8 cellular contexts compared by ENCODE assay signal in the genomic region with DNA sequence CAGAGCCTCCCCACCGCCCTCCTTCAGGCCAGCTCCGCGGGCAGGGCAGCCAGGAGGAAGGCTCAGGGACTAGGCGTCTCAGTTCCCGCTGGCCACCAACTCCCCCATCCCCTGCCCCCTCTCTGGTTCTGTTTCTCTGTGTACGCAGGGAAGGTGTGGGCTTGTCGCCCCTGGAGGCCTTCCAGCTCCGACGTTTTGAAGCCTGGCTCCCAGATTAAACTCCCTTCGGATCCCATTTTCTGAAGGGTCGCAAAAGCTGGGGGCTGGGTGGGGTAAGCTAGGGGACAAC. TPM values are rescaled to one million over a fixed set of nuclear protein-coding genes. Genes with fewer than 3 reads are reported as not detected.
DNase-seq lines count a peak whose midpoint lies in the region; ATAC-seq, FAIRE-seq and TF ChIP-seq lines count a peak whose summit lies in the region.

No MANE protein-coding gene starts in this region.

- TF ChIP-seq CTCF in K562 (IDR thresholded peaks at IDR 0.05 in 2 of 3, conservative IDR thresholded peaks at IDR 0.05 in 1 of 3; ENCODE audit: insufficient read depth in 2 of 3, low read depth in 1 of 3, low read length in 3 of 3), result no peak

- no peak for FAIRE-seq in K562 (lab: Jason Lieb, UNC)

- H3K36me3 ChIP-seq in K562 (ENCODE audit: control insufficient read depth, insufficient read depth, low read length), result peaks cover 4% of the 10 kb centered on the region; the same call in 1 of the 3 replicates

- H3K4me3 ChIP-seq in K562, result peak overlapping the region; percentile 97

- H3K4me1 ChIP-seq in K562 (replicated peaks in 1 of 2; ENCODE audit: control insufficient read depth in 2 of 2, insufficient read depth in 2 of 2, low read length in 2 of 2), result peaks cover 10 to 30% of the 10 kb centered on the region in 2 experiments

- 0% methylated on average over 9 of the region's 11 CpGs for WGBS in K562 (ENCODE audit: insufficient coverage, low coverage, missing lambda C conversion rate)

- H3K79me2 ChIP-seq in K562 (ENCODE audit: control insufficient read depth, insufficient read depth, low read length), result peaks cover 29% of the 10 kb centered on the region

- H3K27me3 ChIP-seq in K562 (ENCODE audit: control insufficient read depth in 2 of 2, insufficient read depth in 2 of 2, low read length in 2 of 2), result no peaks in the 10 kb centered on the region

- no peak for TF ChIP-seq POLR2A in K562 (conservative IDR thresholded peaks at IDR 0.05)

- H3K9me3 ChIP-seq in K562 (replicated peaks; ENCODE audit: control insufficient read depth, insufficient read depth, low read depth, low read length), result no peaks in the 10 kb centered on the region

- no peaks in the 10 kb centered on the region; the same call in 1 of the 2 replicates for H4K20me1 ChIP-seq in K562 (replicated peaks; ENCODE audit: control insufficient read depth, insufficient read depth, low read length)

- no peak for TF ChIP-seq RAD21 in K562 (CRISPR knock-in tag; conservative IDR thresholded peaks at IDR 0.05 in 1 of 2, IDR thresholded peaks at IDR 0.05 in 1 of 2)

- TSS peak; percentile 66 for BruUV-seq in K562 (replicated peaks; lab: Mats Ljungman, UMichigan)

- no peak for TF ChIP-seq EP300 in K562 (IDR thresholded peaks at IDR 0.05; ENCODE audit: low read length)

- peak overlapping the region; percentile 80 to 96 for H3K9ac ChIP-seq in K562 (ENCODE audit: insufficient read depth in 1 of 2, low read depth in 2 of 2, low read length in 2 of 2)

- intact Hi-C loops in K562 (cut with micrococcal nuclease), result no loop called here
- intact Hi-C loops in left colon (cut with DNase I, micrococcal nuclease), result no loop called here

- CTCF ChIA-PET in K562 (lab: Yijun Ruan, JAX; ENCODE audit: low intra/inter-chr PET ratio), result no interaction called here

- peak; percentile 25 for ATAC-seq in GM19351 (IDR thresholded peaks at IDR 0.05; ENCODE audit: unreplicated experiment)
- ATAC-seq in HG03460 (IDR thresholded peaks at IDR 0.05; ENCODE audit: unreplicated experiment), result peak; percentile 21
- ATAC-seq in K562, result peak; percentile 70
- peak; percentile 57 for ATAC-seq in left colon
- ATAC-seq in GM18858 (IDR thresholded peaks at IDR 0.05; ENCODE audit: unreplicated experiment), result no peak

- H3K27ac ChIP-seq in K562 (ENCODE audit: extremely low read depth, low read depth, low read length) (peak overlapping the region; percentile 79), temporal lobe (ENCODE audit: low read depth, low read length) (peak overlapping the region; percentile 29)

- in situ Hi-C loops in K562 (cut with MboI), result no loop called here

- peak overlapping the region; percentile 97 for H3K4me2 ChIP-seq in K562 (ENCODE audit: insufficient read depth, low read length)

- peak; percentile 31 for DNase-seq in AG08396 (ENCODE audit: low spot score)
- DNase-seq in K562 (ENCODE audit: extremely low read depth in 1 of 4, low spot score in 3 of 4), result peak in 2 of 4 experiments; percentile 39 to 47
- no peak for DNase-seq in left colon
- DNase-seq in NAMALWA (ENCODE audit: low spot score), result no peak

- POLR2A ChIA-PET in K562 (lab: Yijun Ruan, JAX), result interaction anchor here (0.6 to 7.0 kb wide), 6 partner anchors 10 to 105 kb away, joined by 3 to 56 read pairs (median 3); partner anchors contain the start of gene G3BP1

- H3K9me1 ChIP-seq in K562 (ENCODE audit: control insufficient read depth, insufficient read depth, low read length), result no peaks in the 10 kb centered on the region

- peak overlapping the region; percentile 82 for H2AFZ ChIP-seq in K562 (ENCODE audit: low read depth, low read length)

TF ChIP-seq in K562, 482 proteins besides CTCF, POLR2A, EP300 and RAD21:
- TF ChIP-seq MAFF (IDR thresholded peaks at IDR 0.05; ENCODE audit: low read length), result no peak
- TF ChIP-seq NBN (IDR thresholded peaks at IDR 0.05; ENCODE audit: low read depth), result no peak
- TF ChIP-seq ZBTB7A (IDR thresholded peaks at IDR 0.05; ENCODE audit: borderline replicate concordance, control insufficient read depth, low read depth, low read length), result 0 out of 2 replicates have a peak, but pooled peaks have one; percentile 5
- peak in 1 of 2 experiments; percentile 22; a peak in 1 of 4 replicates for TF ChIP-seq CSDE1 (IDR thresholded peaks at IDR 0.05)
- peak; percentile 53; the same call in 1 of the 2 replicates for TF ChIP-seq NKRF (IDR thresholded peaks at IDR 0.05; ENCODE audit: borderline replicate concordance)
- peak; percentile 8 for TF ChIP-seq CHD1 (IDR thresholded peaks at IDR 0.05; ENCODE audit: low read length)

RNA-seq across cellular contexts. Expression of gene ATOX1, which starts 0.3 kb away (rescaled TPM):
- total RNA-seq in K562 (2011; cell fraction: chromatin; rRNA removed; ENCODE audit: low replicate concordance), result 31.3 and 35.6 TPM in 2 replicates
- 32.5 and 42.5 TPM in 2 replicates for total RNA-seq in K562 (2011; cell fraction: nucleolus; rRNA removed)
- total RNA-seq in K562 (2011; cell fraction: nucleoplasm; rRNA removed), result 43.0 and 57.0 TPM in 2 replicates
- 66.2 and 70.3 TPM in 2 replicates for total RNA-seq in K562 (2014; rRNA removed)
- total RNA-seq in K562 (2014; rRNA removed; fragmentation: Illumina TruSeq; extraction: Trizol), result 59.8 and 68.2 TPM in 2 replicates
- total RNA-seq in K562 (2015; rRNA removed; fragmentation: Illumina TruSeq; extraction: Trizol), result 72.2 and 73.8 TPM in 2 replicates
- total RNA-seq in K562 (2021), result 86.2 and 93.0 TPM in 2 replicates
- 59.2 and 75.4 TPM in 2 replicates for polyA plus RNA-seq in K562 (2011; rRNA removed)
- polyA plus RNA-seq in K562 (2011; cell fraction: cytosol; rRNA removed), result 149 and 236 TPM in 2 replicates
- polyA plus RNA-seq in K562 (2011; cell fraction: nucleus; rRNA removed), result 44.2 and 47.6 TPM in 2 replicates
- 94.6 and 155 TPM in 2 replicates for polyA plus RNA-seq in K562 (2012)
- polyA plus RNA-seq in K562 (2014; fragmentation: Illumina TruSeq; extraction: Trizol), result 118 and 156 TPM in 2 replicates
- polyA plus RNA-seq in K562 (2014; fragmentation: Nextera tagmentation; extraction: Ambion mirVana), result 100 to 1,000 TPM; 303 to 318 TPM
- polyA plus RNA-seq in K562 (2014; rRNA removed), result 111 and 153 TPM in 2 replicates
- polyA minus RNA-seq in K562 (2011; rRNA and poly(A)+ RNA removed), result 80.6 and 107 TPM in 2 replicates
- polyA minus RNA-seq in K562 (2011; cell fraction: cytosol; rRNA and poly(A)+ RNA removed), result 22.8 and 37.2 TPM in 2 replicates
- 27.0 and 27.1 TPM in 2 replicates for polyA minus RNA-seq in K562 (2011; cell fraction: nucleus; rRNA and poly(A)+ RNA removed)
- total RNA-seq in left colon, result 10 to 100 TPM; 48.7 to 49.2 TPM
- 44.0 TPM for total RNA-seq in temporal lobe

RNA-seq across cellular contexts. Expression of gene G3BP1, which starts 13.7 kb away (rescaled TPM):
- 109 and 174 TPM in 2 replicates for total RNA-seq in K562 (2011; cell fraction: chromatin; rRNA removed; ENCODE audit: low replicate concordance)
- total RNA-seq in K562 (2011; cell fraction: nucleolus; rRNA removed), result 80.2 and 99.9 TPM in 2 replicates
- 122 and 186 TPM in 2 replicates for total RNA-seq in K562 (2011; cell fraction: nucleoplasm; rRNA removed)
- total RNA-seq in K562 (2014; rRNA removed) (105 and 130 TPM in 2 replicates), K562 (2014; rRNA removed; fragmentation: Illumina TruSeq; extraction: Trizol) (238 and 257 TPM in 2 replicates), K562 (2015; rRNA removed; fragmentation: Illumina TruSeq; extraction: Trizol) (195 and 209 TPM in 2 replicates), K562 (2021) (260 and 264 TPM in 2 replicates), left colon (100 to 1,000 TPM; 116 to 141 TPM), temporal lobe (44.7 TPM)
- polyA plus RNA-seq in K562 (2011; rRNA removed) (74.3 and 101 TPM in 2 replicates), K562 (2014; fragmentation: Illumina TruSeq; extraction: Trizol) (142 and 173 TPM in 2 replicates), K562 (2014; fragmentation: Nextera tagmentation; extraction: Ambion mirVana) (10 to 100 TPM; 54.7 to 55.5 TPM), K562 (2014; rRNA removed) (69.7 and 79.8 TPM in 2 replicates)
- polyA plus RNA-seq in K562 (2011; cell fraction: cytosol; rRNA removed), result 35.6 and 53.9 TPM in 2 replicates
- 53.2 and 53.3 TPM in 2 replicates for polyA plus RNA-seq in K562 (2011; cell fraction: nucleus; rRNA removed)
- polyA plus RNA-seq in K562 (2012), result 64.6 and 142 TPM in 2 replicates
- polyA minus RNA-seq in K562 (2011; rRNA and poly(A)+ RNA removed), result 228 and 286 TPM in 2 replicates
- polyA minus RNA-seq in K562 (2011; cell fraction: cytosol; rRNA and poly(A)+ RNA removed), result 120 and 156 TPM in 2 replicates
- polyA minus RNA-seq in K562 (2011; cell fraction: nucleus; rRNA and poly(A)+ RNA removed), result 97.3 and 124 TPM in 2 replicates
